ENCODE assay signal across 8 cellular contexts in genomic region chr13:99542788-99543406, GRCh38. TPM values are rescaled to one million over a fixed set of nuclear protein-coding genes. Genes with fewer than 3 reads are reported as not detected.
DNase-seq lines count a peak whose midpoint lies in the region; ATAC-seq, FAIRE-seq and TF ChIP-seq lines count a peak whose summit lies in the region.

No MANE protein-coding gene starts in this region.

- no peak overlapping the region; a peak in 1 of 5 replicates for H3K4me3 Mint-ChIP-seq in H9

- no peaks in the 10 kb centered on the region for H3K79me2 ChIP-seq in H9 (ENCODE audit: insufficient read depth, low read length)

- no peak overlapping the region for H3K9ac ChIP-seq in H9 (ENCODE audit: extremely low read depth, insufficient read length, low read length)

- H2BK15ac ChIP-seq in H9 (ENCODE audit: low read depth, low read length): no peak overlapping the region

- H3T11ph ChIP-seq in H9 (ENCODE audit: low read length): no peak overlapping the region

- H2BK5ac ChIP-seq in H9 (ENCODE audit: insufficient read length, low read length): no peak overlapping the region

- H3K23ac ChIP-seq in H9 (ENCODE audit: insufficient read length, low read depth, low read length): no peak overlapping the region

- no peak for FAIRE-seq in HTR-8/SVneo (lab: Jason Lieb, UNC)

- TF ChIP-seq CTCF in GM10266 (IDR thresholded peaks at IDR 0.05; ENCODE audit: control insufficient read depth, insufficient read depth, low read depth, missing control alignments) (no peak), H9 (conservative IDR thresholded peaks at IDR 0.05) (no peak)

- no peaks in the 10 kb centered on the region for H3K9me3 ChIP-seq in H9 (ENCODE audit: control insufficient read depth, low read depth, low read length)

- WGBS in H9 (ENCODE audit: extremely low coverage, insufficient read length, low lambda C conversion rate): no CpG with 5 or more reads among the region's 8 CpGs

- no peaks in the 10 kb centered on the region for H4K20me1 ChIP-seq in H9 (ENCODE audit: control insufficient read depth, insufficient read depth, insufficient read length)

- H4K91ac ChIP-seq in H9 (ENCODE audit: insufficient read length, low read depth, low read length): no peak overlapping the region

- no peaks in the 10 kb centered on the region for H3K23me2 ChIP-seq in H9 (ENCODE audit: insufficient read length, low read depth, low read length, poor library complexity, severe bottlenecking)

- no peaks in the 10 kb centered on the region for H3K9me3 Mint-ChIP-seq in H9

- H2BK12ac ChIP-seq in H9 (ENCODE audit: insufficient read length, low read depth, low read length): no peak overlapping the region

- DNase-seq in GM10266 (ENCODE audit: extremely low spot score) (peak; percentile 67), dermis blood vessel endothelial cell (peak; percentile 45), HK-2 (ENCODE audit: unreplicated experiment) (no peak), HTR-8/SVneo (ENCODE audit: insufficient read length, low spot score) (no peak), NK-92 (lab: John Stamatoyannopoulos, UW; ENCODE audit: unreplicated experiment) (no peak), H9 (no peak)

- no peak overlapping the region for H3K27ac ChIP-seq in H9 (ENCODE audit: insufficient read length, low read depth, low read length)

- H3K4me2 ChIP-seq in H9 (ENCODE audit: insufficient read depth, insufficient read length, low read length): no peak overlapping the region

- no peaks in the 10 kb centered on the region for H3K4me1 ChIP-seq in H9 (ENCODE audit: insufficient read depth, low read length)

- no peak overlapping the region for H3K27ac Mint-ChIP-seq in H9

- H3K36me3 Mint-ChIP-seq in H9 (ENCODE audit: insufficient read depth in 1 of 3, low read depth in 3 of 3): peaks cover 20 to 70% (median 59%) of the 10 kb centered on the region in 3 experiments; a peak in 6 of 7 replicates

- H3K18ac ChIP-seq in H9 (ENCODE audit: insufficient read length, low read depth, low read length): no peak overlapping the region

- no peak overlapping the region for H3K14ac ChIP-seq in H9 (ENCODE audit: insufficient read depth, low read length)

- H2AFZ ChIP-seq in H9 (ENCODE audit: low read length): no peak overlapping the region

- no peak overlapping the region for H2BK20ac ChIP-seq in H9 (ENCODE audit: low read depth, low read length, poor library complexity, severe bottlenecking)

- no peak overlapping the region for H2BK120ac ChIP-seq in H9 (ENCODE audit: low read depth, low read length, poor library complexity, severe bottlenecking)

- no peaks in the 10 kb centered on the region for H3K27me3 Mint-ChIP-seq in H9 (ENCODE audit: low read depth)

- no peak overlapping the region for H4K8ac ChIP-seq in H9 (replicated peaks; ENCODE audit: insufficient read length, low read depth, low read length)

- H3K4me1 Mint-ChIP-seq in H9: no peaks in the 10 kb centered on the region

- ATAC-seq in GM19468 (IDR thresholded peaks at IDR 0.05; ENCODE audit: extremely low read depth, unreplicated experiment) (peak; percentile 95), HG03460 (IDR thresholded peaks at IDR 0.05; ENCODE audit: unreplicated experiment) (peak; percentile 97)

- H3K56ac ChIP-seq in H9 (ENCODE audit: insufficient read length, low read depth, low read length): no peak overlapping the region

- no peaks in the 10 kb centered on the region for H3K79me1 ChIP-seq in H9 (ENCODE audit: insufficient read depth, low read depth, low read length, poor library complexity, severe bottlenecking)

- H2AK5ac ChIP-seq in H9 (ENCODE audit: insufficient read length, low read length): no peak overlapping the region

- H3K27me3 ChIP-seq in H9 (ENCODE audit: insufficient read depth, low read length): no peaks in the 10 kb centered on the region

- no peak overlapping the region for H3K4ac ChIP-seq in H9 (ENCODE audit: low read depth, low read length)

- no peak overlapping the region for H4K5ac ChIP-seq in H9 (ENCODE audit: insufficient read length, low read depth, low read length)

RNA-seq across cellular contexts. Expression of gene TM9SF2, which starts 41.6 kb away (rescaled TPM):
- total RNA-seq in dermis blood vessel endothelial cell (153 and 165 TPM in 2 replicates), H9 (2021) (85.7 and 86.1 TPM in 2 replicates)

Comparison
In these comparisons a context has a peak if more than half of its experiments do, and no peak if none do; other contexts are left out.
1. DNase-seq: peak in GM10266 (single experiment) and dermis blood vessel endothelial cell (single experiment); none in HK-2 (single experiment), HTR-8/SVneo (single experiment), NK-92 (single experiment) and H9 (single experiment).